ENCODE assay signal across 29 cellular contexts in genomic region chr15:66100761-66101160, GRCh38.
"Had no signal": no experiment of that assay in that cellular context is flagged by ENCODE, and none has a peak within 500 bp of the region (broad histone marks: within the 10 kb centered on the region; RNA-seq: fewer than 3 reads in every experiment).

No MANE protein-coding gene starts in this region.

- H3K27me3 ChIP-seq: adrenal gland, body of pancreas, cardiac muscle cell, right lobe of liver, thyroid gland had no signal

- H3K36me3 ChIP-seq: adrenal gland, cardiac muscle cell, left lung, neutrophil, right lobe of liver, stomach, thyroid gland had no signal

- H3K4me3 ChIP-seq: adrenal gland, body of pancreas, cardiac muscle cell, coronary artery, dorsolateral prefrontal cortex, left lung, lung, mucosa of descending colon, right lobe of liver, stomach, thyroid gland had no signal

- DNase-seq: activated CD4-positive, alpha-beta T cell treated with anti-CD3 and anti-CD28 coated beads, Interleukin-2, amount 50 U/mL, for 1 hour; activated CD8-positive, alpha-beta memory T cell treated with anti-CD3 and anti-CD28 coated beads, Interleukin-2, amount 10 ng/mL, durations not matched to agents 7 days and 5 days; activated CD8-positive, alpha-beta T cell treated with anti-CD3 and anti-CD28 coated beads, Interleukin-2, amount 10 ng/mL, durations not matched to agents 7 days and 5 days; activated effector memory CD4-positive, alpha-beta T cell treated with anti-CD3 and anti-CD28 coated beads, Interleukin-2, amount 50 U/mL, for 16 hours; activated naive CD4-positive, alpha-beta T cell treated with anti-CD3 and anti-CD28 coated beads for 36 hours; activated naive CD8-positive, alpha-beta T cell treated with anti-CD3 and anti-CD28 coated beads for 36 hours; adrenal gland; body of pancreas; cerebellar nuclear complex; effector memory CD4-positive, alpha-beta T cell; glutamatergic neuron; mesendoderm; mucosa of descending colon; small intestine; stimulated activated CD4-positive, alpha-beta T cell treated with anti-CD3 and anti-CD28 coated beads, Interleukin-1b, Interleukin-23, amount 100 ng/mL, for 48 hours; stomach; T-helper 9 cell; thyroid gland had no signal

- H3K4me1 ChIP-seq: adrenal gland, left lung, right lobe of liver, thyroid gland had no signal

- FAIRE-seq: frontal cortex, islet of Langerhans, small intestine, TTC549 had no signal

- H3K9me3 ChIP-seq: adrenal gland, body of pancreas, left lung, mucosa of descending colon, neutrophil, right lobe of liver, stomach, thyroid gland had no signal

- H3K27ac ChIP-seq: adrenal gland, body of pancreas, cardiac muscle cell, coronary artery, left lung, neutrophil, right lobe of liver, stomach, thyroid gland, VCaP had no signal
